Comparison of ENCODE assay signal across 8 cellular contexts in the genomic region with DNA sequence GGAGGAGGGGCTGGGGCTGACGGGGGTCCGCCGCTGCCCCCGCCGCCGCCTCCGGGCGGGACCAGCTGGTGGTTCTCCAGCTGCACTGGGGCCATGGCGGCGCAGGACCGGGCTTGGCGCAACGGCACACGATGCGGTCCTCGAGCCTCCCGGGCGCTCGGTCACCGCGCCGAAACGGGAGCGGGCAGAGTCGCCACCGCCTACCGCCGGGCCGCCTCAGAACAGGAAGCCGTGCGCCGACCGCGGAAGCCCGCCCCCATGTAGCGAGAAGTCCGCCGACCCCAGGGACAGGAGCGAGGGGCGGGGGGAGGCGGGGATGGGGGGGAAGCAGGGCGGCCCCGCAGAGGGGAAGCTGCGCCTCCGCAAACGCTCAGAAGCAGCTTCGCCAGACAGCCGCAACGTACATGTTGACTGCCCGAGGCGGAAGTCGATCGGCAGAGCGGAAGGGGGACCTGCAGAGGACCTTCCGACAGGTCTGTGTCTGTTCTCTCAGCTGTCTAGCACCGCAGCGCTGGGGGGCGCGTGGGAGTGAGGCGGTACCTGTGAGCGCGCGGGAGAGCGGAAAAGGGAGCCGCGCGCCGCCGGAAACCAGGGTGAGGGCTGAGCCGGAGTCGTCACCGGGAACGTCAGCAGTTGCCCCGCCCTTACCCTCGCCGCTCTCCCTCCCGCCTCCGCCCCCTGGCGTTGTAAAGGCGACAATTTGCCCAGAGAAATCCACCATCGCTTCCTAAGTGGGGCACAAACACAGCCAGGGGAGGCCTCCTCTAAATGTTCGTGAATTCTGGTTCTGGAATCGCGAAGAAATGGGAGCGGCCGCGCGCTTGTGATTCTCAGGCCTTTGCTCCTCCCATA. TPM values are rescaled to one million over a fixed set of nuclear protein-coding genes. Genes with fewer than 3 reads are reported as not detected.
DNase-seq lines count a peak whose midpoint lies in the region; ATAC-seq and TF ChIP-seq lines count a peak whose summit lies in the region.

Gene MED14, minus strand, starts transcription at position 225 of the 852 bp plus-strand sequence. Its CDS starts 130 bp downstream, at position 95.

- TF ChIP-seq POLR2A in GM10847 (IDR thresholded peaks at IDR 0.05; ENCODE audit: extremely low read depth, insufficient read length), result peak; percentile 69

- H2AFZ ChIP-seq in osteoblast (ENCODE audit: low read length), result peak within 1 kb of the TSS; percentile 97

- H3K27ac ChIP-seq in osteoblast (ENCODE audit: low read depth, low read length), result peak within 1 kb of the TSS; percentile 90
- H3K27ac ChIP-seq in thoracic aorta, result peak within 1 kb of the TSS; percentile 93 to 94

- no peaks in the 10 kb centered on the region for H3K36me3 Mint-ChIP-seq in activated naive CD4-positive, alpha-beta T cell treated with anti-CD3 and anti-CD28 coated beads, Interleukin-2, amount 50 U/mL, for 72 hours

- H3K27me3 ChIP-seq in osteoblast (ENCODE audit: insufficient read depth, low read length), result peaks cover 26% of the 10 kb centered on the region
- H3K27me3 ChIP-seq in thoracic aorta (replicated peaks; ENCODE audit: insufficient read depth), result no peaks in the 10 kb centered on the region

- H3K4me1 ChIP-seq in osteoblast (ENCODE audit: insufficient read depth, low read length) (peaks cover 9% of the 10 kb centered on the region), thoracic aorta (ENCODE audit: control insufficient read depth in 1 of 2, low read depth in 2 of 2) (peaks cover 0 to 14% of the 10 kb centered on the region in 2 donors)

- ATAC-seq in HG02610 (IDR thresholded peaks at IDR 0.05; ENCODE audit: unreplicated experiment) (peak; percentile 82), SK-N-SH treated with all-trans-retinoic acid at 6 μM for 48 hours (peak; percentile 95), thoracic aorta (ENCODE audit: insufficient number of reproducible peaks, low FRiP score, low read depth) (peak; percentile 35)
- peak; percentile 94 to 95 for ATAC-seq in activated naive CD4-positive, alpha-beta T cell treated with anti-CD3 and anti-CD28 coated beads, Interleukin-2, amount 50 U/mL, for 72 hours

- DNase-seq in NCI-H1092 (lab: John Stamatoyannopoulos, UW), result peak; percentile 91
- DNase-seq in activated naive CD4-positive, alpha-beta T cell treated with anti-CD3 and anti-CD28 coated beads, Interleukin-2, amount 50 U/mL, for 72 hours (ENCODE audit: low spot score in 2 of 2), result peak; percentile 82 to 88
- DNase-seq in glomerular endothelial cell (ENCODE audit: extremely low read depth, low read depth, low spot score), result peak; percentile 31
- peak; percentile 96 for DNase-seq in osteoblast (ENCODE audit: insufficient read length, low spot score, missing footprints)
- DNase-seq in thoracic aorta (ENCODE audit: low spot score), result peak; percentile 37

- H3K4me2 ChIP-seq in osteoblast (ENCODE audit: insufficient read depth, low read length), result peak within 1 kb of the TSS; percentile 90

- H3K36me3 ChIP-seq in osteoblast (ENCODE audit: insufficient read depth, low read length) (no peaks in the 10 kb centered on the region), thoracic aorta (no peaks in the 10 kb centered on the region)

- peak; percentile 50 for TF ChIP-seq CTCF in osteoblast (IDR thresholded peaks at IDR 0.05; ENCODE audit: extremely low read depth, low read depth, low read length)
- no peak for TF ChIP-seq CTCF in thoracic aorta (IDR thresholded peaks at IDR 0.05)

- H3K9me3 Mint-ChIP-seq in activated naive CD4-positive, alpha-beta T cell treated with anti-CD3 and anti-CD28 coated beads, Interleukin-2, amount 50 U/mL, for 72 hours, result no peaks in the 10 kb centered on the region

- H3K4me3 ChIP-seq in osteoblast (ENCODE audit: insufficient read depth, low read length) (peak within 1 kb of the TSS; percentile 91), thoracic aorta (peak within 1 kb of the TSS; percentile 82)

- H3K9me3 ChIP-seq in osteoblast (ENCODE audit: low read depth, low read length) (no peaks in the 10 kb centered on the region), thoracic aorta (no peaks in the 10 kb centered on the region)

- H4K20me1 ChIP-seq in osteoblast (ENCODE audit: insufficient read depth, low read length), result peaks cover 17% of the 10 kb centered on the region

- peaks cover 45% of the 10 kb centered on the region for H3K79me2 ChIP-seq in osteoblast (ENCODE audit: insufficient read depth, low read length)

- peak within 1 kb of the TSS; percentile 96 to 97 for H3K27ac Mint-ChIP-seq in activated naive CD4-positive, alpha-beta T cell treated with anti-CD3 and anti-CD28 coated beads, Interleukin-2, amount 50 U/mL, for 72 hours

TF ChIP-seq in SK-N-SH treated with all-trans-retinoic acid at 6 μM for 48 hours, 23 proteins besides CTCF, POLR2A, EP300 and RAD21 (continues in another document):
- TF ChIP-seq TSHZ2 (CRISPR knock-in tag; IDR thresholded peaks at IDR 0.05) (no peak), ZFP30 (CRISPR knock-in tag; IDR thresholded peaks at IDR 0.05) (no peak), CREB5 (CRISPR knock-in tag; IDR thresholded peaks at IDR 0.05; ENCODE audit: low read depth) (no peak), SNAI2 (CRISPR knock-in tag; IDR thresholded peaks at IDR 0.05) (no peak), ZNF70 (CRISPR knock-in tag; IDR thresholded peaks at IDR 0.05) (no peak), PPARA (CRISPR knock-in tag; IDR thresholded peaks at IDR 0.05; ENCODE audit: borderline replicate concordance) (no peak), ZNF8 (CRISPR knock-in tag; IDR thresholded peaks at IDR 0.05) (no peak), GLIS3 (CRISPR knock-in tag; IDR thresholded peaks at IDR 0.05) (no peak), POU6F1 (CRISPR knock-in tag; IDR thresholded peaks at IDR 0.05; ENCODE audit: borderline replicate concordance, low read depth) (no peak), ARNTL (CRISPR knock-in tag; IDR thresholded peaks at IDR 0.05; ENCODE audit: borderline replicate concordance, low read depth) (no peak), TCF4 (CRISPR knock-in tag; IDR thresholded peaks at IDR 0.05; ENCODE audit: borderline replicate concordance) (no peak), ZNF565 (CRISPR knock-in tag; conservative IDR thresholded peaks at IDR 0.05; ENCODE audit: low read depth) (no peak), ZC3H10 (CRISPR knock-in tag; IDR thresholded peaks at IDR 0.05) (no peak), ESRRG (CRISPR knock-in tag; IDR thresholded peaks at IDR 0.05) (no peak)

RNA-seq across cellular contexts. Expression of gene MED14, which starts in this region (rescaled TPM):
- 10 to 100 TPM; 57.0 to 71.3 TPM for total RNA-seq in activated naive CD4-positive, alpha-beta T cell treated with anti-CD3 and anti-CD28 coated beads, Interleukin-2, amount 50 U/mL, for 72 hours
- 22.4 and 33.3 TPM in 2 replicates for total RNA-seq in glomerular endothelial cell
- total RNA-seq in osteoblast, result 34.7 and 37.1 TPM in 2 replicates
- 10 to 100 TPM; 25.7 to 94.1 TPM for total RNA-seq in thoracic aorta

Comparison
In these comparisons a context has a peak if more than half of its experiments do, and no peak if none do; other contexts are left out.
1. Peak in every context shown above with its lines: DNase-seq, ATAC-seq, H3K4me3 ChIP-seq and H3K27ac ChIP-seq.
2. ATAC-seq: peak in every context shown above with its lines; median percentile 95 in SK-N-SH treated with all-trans-retinoic acid at 6 μM for 48 hours; 94 in activated naive CD4-positive, alpha-beta T cell treated with anti-CD3 and anti-CD28 coated beads, Interleukin-2, amount 50 U/mL, for 72 hours; 82 in HG02610; 35 in thoracic aorta.
3. DNase-seq: peak in every context shown above with its lines; median percentile 96 in osteoblast; 91 in NCI-H1092; 85 in activated naive CD4-positive, alpha-beta T cell treated with anti-CD3 and anti-CD28 coated beads, Interleukin-2, amount 50 U/mL, for 72 hours; 37 in thoracic aorta; 31 in glomerular endothelial cell.